In genomic region chr4:139154134-139154421, GRCh38 we compare ENCODE assay signal across 14 cellular contexts. TPM values are rescaled to one million over a fixed set of nuclear protein-coding genes. Genes with fewer than 3 reads are reported as not detected.
DNase-seq lines count a peak whose midpoint lies in the region; ATAC-seq and TF ChIP-seq lines count a peak whose summit lies in the region.
"Had no signal": no experiment of that assay in that cellular context is flagged by ENCODE, and none has a peak within 500 bp of the region (broad histone marks: within the 10 kb centered on the region; RNA-seq: fewer than 3 reads in every experiment).

No MANE protein-coding gene starts in this region.

- TSS peak; percentile 84 for BruUV-seq in Caco-2 (replicated peaks; lab: Mats Ljungman, UMichigan)

- peak overlapping the region; percentile 90 for H3K27ac Mint-ChIP-seq in Caco-2 (ENCODE audit: unreplicated experiment)
- H3K27ac Mint-ChIP-seq in endodermal cell: peak overlapping the region; percentile 94
- no peak overlapping the region for H3K27ac Mint-ChIP-seq in neural progenitor cell

- H3K4me2 ChIP-seq in neural progenitor cell: no peak overlapping the region

- CTCF ChIA-PET in Caco-2 (lab: Charles Lee): interaction anchor here (0.9 to 2.9 kb wide), 6 partner anchors 13 to 142 kb away, joined by 3 to 24 read pairs (median 5); partner anchors contain the start of gene ELF2

- DNase-seq in Caco-2 (no peak), endodermal cell (no peak), neural progenitor cell (ENCODE audit: low spot score) (no peak)
- no peak for DNase-seq in activated T-cell treated with anti-CD3 and anti-CD28 coated beads, Interleukin-2, amount 50 U/mL, for 4 hours
- no peak for DNase-seq in stimulated activated CD4-positive, alpha-beta T cell treated with anti-CD3 and anti-CD28 coated beads, Interleukin-4, amount 100 ng/mL, for 4 hours
- DNase-seq: NCI-H1930, NCI-H2171 treated with DMSO at 0.1 percent for 48 hours, NCI-H774, Peyer's patch, SHP77 had no signal

- H3K36me3 ChIP-seq in Caco-2 (ENCODE audit: control insufficient read depth, insufficient read depth, low read length) (no peaks in the 10 kb centered on the region), HUES64 (ENCODE audit: insufficient read depth, low read length) (no peaks in the 10 kb centered on the region), endodermal cell (ENCODE audit: control insufficient read depth, insufficient read depth, low read length) (peaks cover 3% of the 10 kb centered on the region), neural progenitor cell (no peaks in the 10 kb centered on the region)
- H3K36me3 ChIP-seq: Peyer's patch had no signal

- intact Hi-C loops in Caco-2 (cut with micrococcal nuclease; ENCODE audit: unreplicated experiment): loop anchor here (1.0 kb wide), 2 partner anchors 13 to 27 kb away; no protein-coding TSS in a partner anchor

- H3K4me3 ChIP-seq in Caco-2 (ENCODE audit: low read depth, low read length) (no peak overlapping the region), HUES64 (ENCODE audit: low read length) (0 out of 2 replicates have a peak overlapping the region, but pooled peaks have one; percentile 12), endodermal cell (ENCODE audit: low read length) (peak overlapping the region; percentile 9), neural progenitor cell (no peak overlapping the region)
- H3K4me3 ChIP-seq: A549, Peyer's patch had no signal

- H3K9me3 ChIP-seq in Caco-2: no peaks in the 10 kb centered on the region
- H3K9me3 ChIP-seq in HUES64 (ENCODE audit: insufficient read depth, low read depth, low read length): no peaks in the 10 kb centered on the region
- no peaks in the 10 kb centered on the region for H3K9me3 ChIP-seq in endodermal cell (ENCODE audit: control insufficient read depth, low read length)
- H3K9me3 ChIP-seq in neural progenitor cell (ENCODE audit: low read depth): no peaks in the 10 kb centered on the region
- H3K9me3 ChIP-seq: A549, Peyer's patch had no signal

- H3K27ac ChIP-seq in HUES64 (ENCODE audit: low read depth, low read length) (peak overlapping the region; percentile 98), endodermal cell (ENCODE audit: low read depth, low read length) (peak overlapping the region; percentile 51), neural progenitor cell (peak overlapping the region; percentile 17)
- H3K27ac ChIP-seq: A549, Peyer's patch had no signal

- no CpG with 5 or more reads among the region's 2 CpGs for WGBS in HUES64
- WGBS in endodermal cell (ENCODE audit: insufficient coverage in 1 of 2, insufficient read length in 1 of 2), 2 experiments: 37% methylated on average over 2 of the region's 2 CpGs; no CpG with 5 or more reads in 1 of the 2 experiments

- peaks cover 62% of the 10 kb centered on the region for H3K79me2 ChIP-seq in neural progenitor cell (ENCODE audit: low read depth)

- H3K4me3 Mint-ChIP-seq in Caco-2 (ENCODE audit: unreplicated experiment) (peak overlapping the region; percentile 32), endodermal cell (peak overlapping the region; percentile 6), neural progenitor cell (no peak overlapping the region)
- H3K4me3 Mint-ChIP-seq in activated T-cell treated with anti-CD3 and anti-CD28 coated beads, Interleukin-2, amount 50 U/mL, for 4 hours: no peak overlapping the region

- H3K27me3 ChIP-seq in Caco-2 (replicated peaks; ENCODE audit: control insufficient read depth, insufficient read depth, low read length) (no peaks in the 10 kb centered on the region), HUES64 (ENCODE audit: insufficient read depth, low read length) (no peaks in the 10 kb centered on the region), endodermal cell (ENCODE audit: control insufficient read depth, insufficient read depth, low read length, poor library complexity, severe bottlenecking) (no peaks in the 10 kb centered on the region), neural progenitor cell (no peaks in the 10 kb centered on the region)
- H3K27me3 ChIP-seq: Peyer's patch had no signal

- H3K9me3 Mint-ChIP-seq in Caco-2 (ENCODE audit: unreplicated experiment): no peaks in the 10 kb centered on the region
- no peaks in the 10 kb centered on the region for H3K9me3 Mint-ChIP-seq in endodermal cell
- no peaks in the 10 kb centered on the region for H3K9me3 Mint-ChIP-seq in neural progenitor cell
- no peaks in the 10 kb centered on the region for H3K9me3 Mint-ChIP-seq in activated T-cell treated with anti-CD3 and anti-CD28 coated beads, Interleukin-2, amount 50 U/mL, for 4 hours

- TF ChIP-seq CTCF in Caco-2 (IDR thresholded peaks at IDR 0.05; ENCODE audit: insufficient read depth in 1 of 2, low read depth in 1 of 2, low read length in 1 of 2, severe bottlenecking in 1 of 2, unreplicated experiment in 1 of 2) (no peak), endodermal cell (conservative IDR thresholded peaks at IDR 0.05) (no peak), neural progenitor cell (IDR thresholded peaks at IDR 0.05) (no peak)

- H4K20me1 ChIP-seq in neural progenitor cell (ENCODE audit: low read depth): peaks cover 32% of the 10 kb centered on the region

- H3K9ac ChIP-seq in HUES64 (ENCODE audit: low read depth, low read length) (peak overlapping the region; percentile 71), endodermal cell (ENCODE audit: extremely low read depth, low read length, poor library complexity, severe bottlenecking) (peak overlapping the region; percentile 54), neural progenitor cell (no peak overlapping the region)

- POLR2A ChIA-PET in Caco-2 (lab: Charles Lee): interaction anchor here (0.7 to 3.4 kb wide), 6 partner anchors 14 to 147 kb away, joined by 3 to 40 read pairs (median 4); partner anchors contain the start of genes ELF2 and NOCT

- H3K36me3 Mint-ChIP-seq in Caco-2 (ENCODE audit: insufficient read depth, unreplicated experiment) (peaks cover 6% of the 10 kb centered on the region), endodermal cell (ENCODE audit: low read depth) (peaks cover 3% of the 10 kb centered on the region), neural progenitor cell (no peaks in the 10 kb centered on the region)
- no peaks in the 10 kb centered on the region for H3K36me3 Mint-ChIP-seq in activated T-cell treated with anti-CD3 and anti-CD28 coated beads, Interleukin-2, amount 50 U/mL, for 4 hours (ENCODE audit: insufficient read depth)

- peaks cover 42% of the 10 kb centered on the region for H3F3A ChIP-seq in neural progenitor cell (ENCODE audit: low read depth)

- H3K4me1 Mint-ChIP-seq in Caco-2 (ENCODE audit: low read depth, unreplicated experiment): peaks cover 44% of the 10 kb centered on the region
- peaks cover 41% of the 10 kb centered on the region for H3K4me1 Mint-ChIP-seq in endodermal cell
- H3K4me1 Mint-ChIP-seq in neural progenitor cell: peaks cover 11% of the 10 kb centered on the region
- peaks cover 6% of the 10 kb centered on the region for H3K4me1 Mint-ChIP-seq in activated T-cell treated with anti-CD3 and anti-CD28 coated beads, Interleukin-2, amount 50 U/mL, for 4 hours (ENCODE audit: low read depth)

- no peak overlapping the region for H2AFZ ChIP-seq in neural progenitor cell (replicated peaks)

- ATAC-seq in GM19463 (IDR thresholded peaks at IDR 0.05; ENCODE audit: unreplicated experiment) (no peak), GM21528 (IDR thresholded peaks at IDR 0.05; ENCODE audit: low FRiP score, unreplicated experiment) (no peak)
- no peak for ATAC-seq in activated T-cell treated with anti-CD3 and anti-CD28 coated beads, Interleukin-2, amount 50 U/mL, for 4 hours
- ATAC-seq: A549 had no signal

- H3K4me1 ChIP-seq in Caco-2: peaks cover 65% of the 10 kb centered on the region
- H3K4me1 ChIP-seq in HUES64 (ENCODE audit: insufficient read depth, low read length): peaks cover 58% of the 10 kb centered on the region
- peaks cover 17% of the 10 kb centered on the region for H3K4me1 ChIP-seq in endodermal cell (ENCODE audit: control insufficient read depth, insufficient read depth, low read length)
- peaks cover 35% of the 10 kb centered on the region for H3K4me1 ChIP-seq in neural progenitor cell
- H3K4me1 ChIP-seq: Peyer's patch had no signal

- no peaks in the 10 kb centered on the region for H3K27me3 Mint-ChIP-seq in Caco-2 (ENCODE audit: insufficient read depth, unreplicated experiment)
- H3K27me3 Mint-ChIP-seq in endodermal cell (ENCODE audit: insufficient read depth): no peaks in the 10 kb centered on the region
- H3K27me3 Mint-ChIP-seq in neural progenitor cell (ENCODE audit: insufficient read depth, low read depth): peaks cover 1% of the 10 kb centered on the region
- H3K27me3 Mint-ChIP-seq in activated T-cell treated with anti-CD3 and anti-CD28 coated beads, Interleukin-2, amount 50 U/mL, for 4 hours (ENCODE audit: low read depth): no peaks in the 10 kb centered on the region

RNA-seq across cellular contexts. Expression of gene ELF2, which starts 22.9 kb away (rescaled TPM):
- 53.0 and 53.2 TPM in 2 replicates for total RNA-seq in Caco-2 (2022)
- 19.0 TPM for polyA plus RNA-seq in HUES64 (2013, experiment 1 of 2)
- polyA plus RNA-seq in HUES64 (2013, experiment 2 of 2): 25.2 TPM
- 10 to 100 TPM; 47.6 to 53.9 TPM for total RNA-seq in endodermal cell
- polyA plus RNA-seq in endodermal cell (2013, experiment 1 of 2): 30.9 TPM
- polyA plus RNA-seq in endodermal cell (2013, experiment 2 of 2): 31.2 TPM
- total RNA-seq in neural progenitor cell (ENCODE audit: low replicate concordance): 30.5 and 44.3 TPM in 2 replicates
- 10 to 100 TPM; 18.6 to 20.6 (median 18.6) TPM for total RNA-seq in activated T-cell treated with anti-CD3 and anti-CD28 coated beads, Interleukin-2, amount 50 U/mL, for 4 hours

Comparison
In these comparisons a context has a peak if more than half of its experiments do, and no peak if none do; other contexts are left out.
1. H3K4me3 ChIP-seq: peak in HUES64 (single experiment) and endodermal cell (single experiment); none in Caco-2 (single experiment) and neural progenitor cell (single experiment).
2. H3K4me3 Mint-ChIP-seq: peak in Caco-2 (single experiment) and endodermal cell (single experiment); none in neural progenitor cell (single experiment) and activated T-cell treated with anti-CD3 and anti-CD28 coated beads, Interleukin-2, amount 50 U/mL, for 4 hours (single experiment).
3. H3K27ac ChIP-seq: peak in every context shown above with its lines; median percentile 98 in HUES64; 51 in endodermal cell; 17 in neural progenitor cell.